10 cellular contexts compared by ENCODE assay signal in the genomic region with DNA sequence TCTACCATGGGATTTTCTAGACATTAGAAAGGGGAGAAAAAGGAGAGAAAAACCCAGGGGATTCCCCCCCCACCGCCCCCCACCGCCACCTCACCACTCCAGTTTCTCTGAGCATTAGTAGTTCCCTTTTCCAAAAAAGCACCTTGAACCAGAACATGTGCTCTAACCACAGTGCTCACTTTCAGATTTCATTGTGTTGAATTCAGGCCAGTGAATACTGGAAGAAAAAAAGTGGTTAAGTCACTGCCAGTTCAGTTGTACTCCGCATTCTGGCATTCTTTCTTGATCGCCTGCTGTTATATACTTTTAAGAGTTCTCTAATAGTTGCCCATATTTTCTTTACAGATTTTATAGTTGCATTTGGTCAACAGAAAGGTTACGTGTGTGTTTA. TPM values are rescaled to one million over a fixed set of nuclear protein-coding genes. Genes with fewer than 3 reads are reported as not detected.
DNase-seq lines count a peak whose midpoint lies in the region; ATAC-seq and TF ChIP-seq lines count a peak whose summit lies in the region.
"Had no signal": no experiment of that assay in that cellular context is flagged by ENCODE, and none has a peak within 500 bp of the region (broad histone marks: within the 10 kb centered on the region; RNA-seq: fewer than 3 reads in every experiment).

No MANE protein-coding gene starts in this region.

- CTCF ChIA-PET in T-cell (lab: Charles Lee): no interaction called here

- H3K4me2 ChIP-seq in hepatocyte: peak overlapping the region; percentile 54

- no peak for TF ChIP-seq CTCF in GM06990 (IDR thresholded peaks at IDR 0.05; ENCODE audit: insufficient read depth, low read length, poor library complexity, severe bottlenecking)
- TF ChIP-seq CTCF in hepatocyte (IDR thresholded peaks at IDR 0.05; ENCODE audit: poor library complexity): no peak

- H3K27me3 ChIP-seq in GM06990 (replicated peaks; ENCODE audit: control insufficient read depth, insufficient read depth, low read length) (no peaks in the 10 kb centered on the region), hepatocyte (no peaks in the 10 kb centered on the region)

- no peak overlapping the region for H2AFZ ChIP-seq in hepatocyte

- no peaks in the 10 kb centered on the region for H3K9me2 ChIP-seq in hepatocyte (replicated peaks; ENCODE audit: insufficient read depth)

- no peaks in the 10 kb centered on the region for H3K36me3 Mint-ChIP-seq in T-cell
- no peaks in the 10 kb centered on the region for H3K36me3 Mint-ChIP-seq in T-helper 2 cell treated with Interferon-gamma antibody and Interleukin-4, amounts not matched to agents 5 μg/mL and 100 μg/mL, for 36 hours (ENCODE audit: low read depth)
- H3K36me3 Mint-ChIP-seq: naive thymus-derived CD4-positive, alpha-beta T cell had no signal

- no peaks in the 10 kb centered on the region for H3K9me3 ChIP-seq in hepatocyte (ENCODE audit: low read depth)

- H3K36me3 ChIP-seq in GM06990 (ENCODE audit: control insufficient read depth, insufficient read depth, low read length) (no peaks in the 10 kb centered on the region), hepatocyte (replicated peaks; ENCODE audit: insufficient read depth, low read depth) (no peaks in the 10 kb centered on the region)

- peaks cover 65% of the 10 kb centered on the region for H3K79me2 ChIP-seq in hepatocyte

- ATAC-seq in GM21447 (IDR thresholded peaks at IDR 0.05; ENCODE audit: unreplicated experiment): peak; percentile 90
- peak; percentile 64 for ATAC-seq in HG03520 (IDR thresholded peaks at IDR 0.05; ENCODE audit: unreplicated experiment)
- no peak for ATAC-seq in T-cell (replicated peaks in 1 of 4)
- ATAC-seq: naive thymus-derived CD4-positive, alpha-beta T cell had no signal

- intact Hi-C loops in posterior vena cava (cut with DNase I): no loop called here

- POLR2A ChIA-PET in T-cell (lab: Charles Lee): no interaction called here

- H3K27ac Mint-ChIP-seq in T-cell: no peak overlapping the region
- no peak overlapping the region for H3K27ac Mint-ChIP-seq in T-helper 2 cell treated with Interferon-gamma antibody and Interleukin-4, amounts not matched to agents 5 μg/mL and 100 μg/mL, for 36 hours
- H3K27ac Mint-ChIP-seq: naive thymus-derived CD4-positive, alpha-beta T cell had no signal

- no peaks in the 10 kb centered on the region for H4K20me1 ChIP-seq in hepatocyte (ENCODE audit: insufficient read depth, poor library complexity, severe bottlenecking)

- H3K4me3 ChIP-seq in GM06990 (replicated peaks; ENCODE audit: low read depth, low read length) (no peak overlapping the region; the same call in 1 of the 2 replicates), hepatocyte (no peak overlapping the region)

- 60% methylated on average over 5 of the region's 5 CpGs for WGBS in hepatocyte (ENCODE audit: low lambda C conversion rate, missing lambda C conversion rate)

- H3K4me1 Mint-ChIP-seq in T-cell: peaks cover 0 to 1% (median 0%) of the 10 kb centered on the region in 3 donors
- peaks cover 1% of the 10 kb centered on the region for H3K4me1 Mint-ChIP-seq in T-helper 2 cell treated with Interferon-gamma antibody and Interleukin-4, amounts not matched to agents 5 μg/mL and 100 μg/mL, for 36 hours (ENCODE audit: low read depth)
- H3K4me1 Mint-ChIP-seq: naive thymus-derived CD4-positive, alpha-beta T cell had no signal

- no peak overlapping the region for H3K4me3 Mint-ChIP-seq in T-cell
- H3K4me3 Mint-ChIP-seq in T-helper 2 cell treated with Interferon-gamma antibody and Interleukin-4, amounts not matched to agents 5 μg/mL and 100 μg/mL, for 36 hours: no peak overlapping the region
- H3K4me3 Mint-ChIP-seq: naive thymus-derived CD4-positive, alpha-beta T cell had no signal

- H3K4me1 ChIP-seq in hepatocyte (ENCODE audit: insufficient read depth): peaks cover 13% of the 10 kb centered on the region

- DNase-seq in GM06990 (ENCODE audit: extremely low read depth, insufficient read length) (peak; percentile 39), hepatocyte (ENCODE audit: low spot score) (no peak), T-cell (no peak), posterior vena cava (ENCODE audit: low spot score) (no peak), kidney glomerular epithelial cell (lab: John Stamatoyannopoulos, UW) (no peak)
- no peak for DNase-seq in T-helper 2 cell treated with Interferon-gamma antibody and Interleukin-4, amounts not matched to agents 5 μg/mL and 100 μg/mL, for 36 hours (ENCODE audit: low spot score)
- DNase-seq: naive thymus-derived CD4-positive, alpha-beta T cell; NK-92 treated with Interleukin-12 subunit alpha and Interleukin-12 subunit beta, amount 100 ng/mL, for 24 hours had no signal

- H3K27ac ChIP-seq in hepatocyte: peak overlapping the region; percentile 69

- peaks cover 3 to 18% of the 10 kb centered on the region in 2 donors for H3K27me3 Mint-ChIP-seq in T-cell
- H3K27me3 Mint-ChIP-seq in T-helper 2 cell treated with Interferon-gamma antibody and Interleukin-4, amounts not matched to agents 5 μg/mL and 100 μg/mL, for 36 hours (ENCODE audit: low read depth): no peaks in the 10 kb centered on the region

- H3K9me3 Mint-ChIP-seq in T-cell: no peaks in the 10 kb centered on the region
- no peaks in the 10 kb centered on the region for H3K9me3 Mint-ChIP-seq in T-helper 2 cell treated with Interferon-gamma antibody and Interleukin-4, amounts not matched to agents 5 μg/mL and 100 μg/mL, for 36 hours
- H3K9me3 Mint-ChIP-seq: naive thymus-derived CD4-positive, alpha-beta T cell had no signal

RNA-seq across cellular contexts. Expression of a gene that starts 40.9 kb away (rescaled TPM):
- total RNA-seq in hepatocyte (17.3 and 18.6 TPM in 2 replicates), T-cell (1 to 10 TPM in 3 of 5 donors, under 1 TPM in 2; 0.21 to 1.3 (median 1.0) TPM), posterior vena cava (1 to 10 TPM; 3.1 to 6.6 TPM)
- 5.9 and 6.4 TPM in 2 replicates for polyA plus RNA-seq in hepatocyte

Comparison
In these comparisons a context has a peak if more than half of its experiments do, and no peak if none do; other contexts are left out.
1. ATAC-seq: peak in GM21447 (single experiment) and HG03520 (single experiment); none in T-cell (0 of 4).